21 cellular contexts compared by ENCODE assay signal in genomic region chr18:79615091-79615490, GRCh38.
"Had no signal": no experiment of that assay in that cellular context is flagged by ENCODE, and none has a peak within 500 bp of the region (broad histone marks: within the 10 kb centered on the region; RNA-seq: fewer than 3 reads in every experiment).

No MANE protein-coding gene starts in this region.

- H3K4me1 Mint-ChIP-seq: activated CD4-positive, alpha-beta memory T cell treated with anti-CD3 and anti-CD28 coated beads, Interleukin-2, amount 10 ng/mL, durations not matched to agents 7 days and 5 days; activated CD4-positive, alpha-beta T cell treated with anti-CD3 and anti-CD28 coated beads, Interleukin-2, amount 10 ng/mL, durations not matched to agents 24 days and 14 days; naive B cell had no signal

- DNase-seq: activated CD4-positive, alpha-beta memory T cell treated with anti-CD3 and anti-CD28 coated beads, Interleukin-2, amount 10 ng/mL, durations not matched to agents 7 days and 5 days; activated CD4-positive, alpha-beta T cell treated with anti-CD3 and anti-CD28 coated beads, Interleukin-2, amount 10 ng/mL, durations not matched to agents 24 days and 14 days; activated CD4-positive, CD25-positive, alpha-beta regulatory T cell; activated gamma-delta T cell treated with Interleukin-2 at 50 U/mL for 16 hours; activated T-cell treated with anti-CD3 and anti-CD28 coated beads for 4 hours; brain microvascular endothelial cell; central memory CD4-positive, alpha-beta T cell; hippocampal formation; mesenchymal stem cell; naive B cell; stimulated activated CD4-positive, alpha-beta T cell treated with anti-CD3 and anti-CD28 coated beads, Interleukin-1b, Interleukin-23, amount 100 ng/mL, for 48 hours; T-cell; T-helper 9 cell had no signal

- H3K27ac ChIP-seq: ascending aorta, brain microvascular endothelial cell, esophagus muscularis mucosa, gastrocnemius medialis, neural progenitor cell, prostate gland, tibial nerve had no signal

- H3K4me3 ChIP-seq: ascending aorta, esophagus muscularis mucosa, gastrocnemius medialis, neural progenitor cell, prostate gland, tibial nerve had no signal

- H3K4me3 Mint-ChIP-seq: activated CD4-positive, alpha-beta memory T cell treated with anti-CD3 and anti-CD28 coated beads, Interleukin-2, amount 10 ng/mL, durations not matched to agents 7 days and 5 days; activated CD4-positive, alpha-beta T cell treated with anti-CD3 and anti-CD28 coated beads, Interleukin-2, amount 10 ng/mL, durations not matched to agents 24 days and 14 days; neural progenitor cell; stimulated activated naive CD8-positive, alpha-beta T cell treated with anti-CD3 and anti-CD28 coated beads, Interleukin-15, Interleukin-2, amounts not matched to agents 100 ng/mL and 50 ng/mL, for 24 hours; T-cell had no signal

- H3K27me3 Mint-ChIP-seq: activated CD4-positive, alpha-beta T cell treated with anti-CD3 and anti-CD28 coated beads, Interleukin-2, amount 10 ng/mL, durations not matched to agents 24 days and 14 days; naive B cell; stimulated activated naive CD8-positive, alpha-beta T cell treated with anti-CD3 and anti-CD28 coated beads, Interleukin-15, Interleukin-2, amounts not matched to agents 100 ng/mL and 50 ng/mL, for 24 hours had no signal

- H3K27me3 ChIP-seq: ascending aorta, brain microvascular endothelial cell, tibial nerve had no signal

- H3K9me3 ChIP-seq: ascending aorta, esophagus muscularis mucosa, gastrocnemius medialis, prostate gland had no signal

- H3K27ac Mint-ChIP-seq: activated CD4-positive, alpha-beta memory T cell treated with anti-CD3 and anti-CD28 coated beads, Interleukin-2, amount 10 ng/mL, durations not matched to agents 7 days and 5 days; activated CD4-positive, alpha-beta T cell treated with anti-CD3 and anti-CD28 coated beads, Interleukin-2, amount 10 ng/mL, durations not matched to agents 24 days and 14 days; activated naive CD4-positive, alpha-beta T cell treated with anti-CD3 and anti-CD28 coated beads, Interleukin-2, amount 50 U/mL, for 72 hours; neural progenitor cell; stimulated activated naive CD8-positive, alpha-beta T cell treated with anti-CD3 and anti-CD28 coated beads, Interleukin-15, Interleukin-2, amounts not matched to agents 100 ng/mL and 50 ng/mL, for 24 hours; T-cell had no signal

- ATAC-seq: activated naive CD4-positive, alpha-beta T cell treated with anti-CD3 and anti-CD28 coated beads, Interleukin-2, amount 50 U/mL, for 72 hours; gastrocnemius medialis; T-cell had no signal

- H3K9me3 Mint-ChIP-seq: activated CD4-positive, alpha-beta memory T cell treated with anti-CD3 and anti-CD28 coated beads, Interleukin-2, amount 10 ng/mL, durations not matched to agents 7 days and 5 days; activated CD4-positive, alpha-beta T cell treated with anti-CD3 and anti-CD28 coated beads, Interleukin-2, amount 10 ng/mL, durations not matched to agents 24 days and 14 days; activated naive CD4-positive, alpha-beta T cell treated with anti-CD3 and anti-CD28 coated beads, Interleukin-2, amount 50 U/mL, for 72 hours; naive B cell; neural progenitor cell; stimulated activated naive CD8-positive, alpha-beta T cell treated with anti-CD3 and anti-CD28 coated beads, Interleukin-15, Interleukin-2, amounts not matched to agents 100 ng/mL and 50 ng/mL, for 24 hours; T-cell had no signal

- H3K4me1 ChIP-seq: ascending aorta, gastrocnemius medialis, neural progenitor cell, prostate gland had no signal

- H3K36me3 Mint-ChIP-seq: naive B cell, neural progenitor cell, T-cell had no signal

- H3K36me3 ChIP-seq: ascending aorta, brain microvascular endothelial cell, esophagus muscularis mucosa, gastrocnemius medialis, neural progenitor cell, prostate gland, tibial nerve had no signal
